Comparison of ENCODE assay signal across 32 cellular contexts in the genomic region with DNA sequence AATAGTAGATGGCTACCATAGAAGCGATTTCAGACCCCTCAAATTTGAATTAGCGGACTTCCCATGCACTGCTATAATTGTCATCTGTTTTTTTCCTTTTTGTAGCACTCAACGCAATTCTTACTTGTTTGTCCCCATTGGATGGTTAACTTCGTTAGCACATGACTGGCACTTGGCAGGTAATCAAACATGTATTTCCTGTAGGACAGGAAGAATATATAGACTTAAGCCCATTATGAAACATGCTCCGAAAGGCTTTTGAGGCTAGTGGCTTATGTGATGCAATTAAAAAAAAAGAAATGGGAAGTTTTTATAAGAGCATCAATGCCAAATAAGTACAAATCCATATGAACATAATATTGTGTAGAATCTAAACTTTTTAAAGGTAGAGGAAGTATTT.
"Had no signal": no experiment of that assay in that cellular context is flagged by ENCODE, and none has a peak within 500 bp of the region (broad histone marks: within the 10 kb centered on the region; RNA-seq: fewer than 3 reads in every experiment).

No MANE protein-coding gene starts in this region.

- H3K4me3 ChIP-seq: adrenal gland, body of pancreas, breast epithelium, PC-9 had no signal

- H3K36me3 ChIP-seq: adrenal gland, breast epithelium had no signal

- H3K27ac ChIP-seq: adrenal gland, body of pancreas, breast epithelium, KMS-11, PC-9, RWPE1 had no signal

- ATAC-seq: activated CD4-positive, alpha-beta T cell treated with anti-CD3 and anti-CD28 coated beads for 36 hours; activated naive CD4-positive, alpha-beta T cell treated with anti-CD3 and anti-CD28 coated beads, Interleukin-2, amount 50 U/mL, for 72 hours; activated T-cell treated with anti-CD3 and anti-CD28 coated beads, Interleukin-2, amount 50 U/mL, for 4 hours; body of pancreas; Right ventricle myocardium inferior; SK-N-SH treated with all-trans-retinoic acid at 6 μM for 48 hours had no signal

- H3K27me3 ChIP-seq: adrenal gland, breast epithelium had no signal

- H3K9me3 ChIP-seq: adrenal gland, body of pancreas, breast epithelium had no signal

- H3K4me1 ChIP-seq: adrenal gland, body of pancreas, breast epithelium had no signal

- DNase-seq: activated CD4-positive, alpha-beta memory T cell treated with anti-CD3 and anti-CD28 coated beads for 36 hours; activated CD4-positive, alpha-beta T cell treated with anti-CD3 and anti-CD28 coated beads for 36 hours; activated CD4-positive, alpha-beta T cell treated with anti-CD3 and anti-CD28 coated beads, Interleukin-2, amount 10 ng/mL, durations not matched to agents 7 days and 5 days; activated CD8-positive, alpha-beta memory T cell treated with anti-CD3 and anti-CD28 coated beads, Interleukin-2, amount 50 U/mL, for 4 hours; activated gamma-delta T cell treated with Interleukin-2 at 50 U/mL for 16 hours; activated naive CD4-positive, alpha-beta T cell treated with anti-CD3 and anti-CD28 coated beads for 36 hours; activated T-cell treated with anti-CD3 and anti-CD28 coated beads for 4 hours; activated T-cell treated with anti-CD3 and anti-CD28 coated beads, Interleukin-2, amount 50 U/mL, for 4 hours; adrenal gland; body of pancreas; caudate nucleus; cerebellar nuclear complex; NCI-H1105; NCI-H1417 treated with DMSO at 0.1 percent for 48 hours; NCI-H187 treated with DMSO at 0.1 percent for 48 hours; NCI-H2171 treated with DMSO at 0.1 percent for 48 hours; NCI-H226; NCI-H446 treated with DMSO at 0.1 percent for 48 hours; NCI-H524; NCI-H69; NK-92 treated with Interleukin-12 subunit alpha and Interleukin-12 subunit beta, amount 100 ng/mL, for 24 hours; PC-9; SIG-M5; T-helper 1 cell; T-helper 2 cell; T-helper 9 cell had no signal
